Comparison of ENCODE assay signal across 23 cellular contexts in the genomic region with DNA sequence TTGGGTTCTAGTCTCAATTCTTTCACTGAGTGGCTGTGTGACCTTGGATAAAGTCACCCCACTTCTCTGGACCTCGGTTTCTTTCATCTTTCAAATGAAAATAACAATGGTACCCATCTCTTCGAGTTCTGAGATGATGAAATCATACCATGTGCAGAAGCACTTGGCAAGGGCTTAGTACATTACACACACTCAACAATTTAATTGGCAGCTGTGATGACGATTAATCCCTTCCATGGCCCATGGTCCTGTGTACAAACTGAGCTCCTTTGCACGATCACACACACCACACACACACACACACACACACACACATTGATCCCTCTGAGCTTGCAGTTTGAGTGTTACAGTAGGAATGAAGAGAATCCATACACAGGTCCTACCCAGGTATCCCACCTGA.
"Had no signal": no experiment of that assay in that cellular context is flagged by ENCODE, and none has a peak within 500 bp of the region (broad histone marks: within the 10 kb centered on the region; RNA-seq: fewer than 3 reads in every experiment).

No MANE protein-coding gene starts in this region.

- DNase-seq: activated CD4-positive, alpha-beta memory T cell treated with anti-CD3 and anti-CD28 coated beads for 36 hours; activated CD4-positive, alpha-beta T cell treated with anti-CD3 and anti-CD28 coated beads for 36 hours; activated gamma-delta T cell treated with Interleukin-2 at 50 U/mL for 16 hours; activated T-cell treated with anti-CD3 and anti-CD28 coated beads for 4 hours; adrenal gland; cerebellar nuclear complex; cortex of kidney; foreskin keratinocyte; glutamatergic neuron; hippocampal formation; left cardiac atrium; lower lobe of right lung; natural killer cell; pancreas; sigmoid colon; spleen; stimulated activated CD4-positive, alpha-beta T cell treated with anti-CD3 and anti-CD28 coated beads, Interleukin-4, amount 100 ng/mL, for 4 hours; upper lobe of right lung had no signal

- ATAC-seq: activated CD4-positive, alpha-beta T cell treated with anti-CD3 and anti-CD28 coated beads for 36 hours; activated naive CD4-positive, alpha-beta T cell treated with anti-CD3 and anti-CD28 coated beads, Interleukin-2, amount 50 U/mL, for 72 hours; foreskin keratinocyte; left cardiac atrium; lower lobe of right lung; natural killer cell; pancreas; stimulated activated memory B cell treated with anti-CD40 and anti-IgM and Interleukin-4, amounts not matched to agents 10 μg/mL and 1 μg/mL and 100 μg/mL, for 72 hours; upper lobe of right lung; WTC11 had no signal

- H3K4me3 ChIP-seq: adrenal gland, breast epithelium, lower lobe of right lung, pancreas, sigmoid colon, spleen, thoracic aorta, upper lobe of right lung had no signal
